ENCODE assay signal across 13 cellular contexts in genomic region chr3:184322731-184323487, GRCh38. TPM values are rescaled to one million over a fixed set of nuclear protein-coding genes. Genes with fewer than 3 reads are reported as not detected.
DNase-seq lines count a peak whose midpoint lies in the region; ATAC-seq and TF ChIP-seq lines count a peak whose summit lies in the region.
"Had no signal": no experiment of that assay in that cellular context is flagged by ENCODE, and none has a peak within 500 bp of the region (broad histone marks: within the 10 kb centered on the region; RNA-seq: fewer than 3 reads in every experiment).

No MANE protein-coding gene starts in this region.

- 83 to 88% methylated on average over 20 of the region's 20 CpGs for WGBS in heart right ventricle, 2 donors
- 83 to 86% methylated on average over 20 of the region's 20 CpGs for WGBS in aorta, 2 donors

- H3K36me3 Mint-ChIP-seq in activated CD4-positive, alpha-beta memory T cell treated with anti-CD3 and anti-CD28 coated beads for 36 hours, result peaks cover 80% of the 10 kb centered on the region

- TF ChIP-seq CTCF in heart right ventricle (IDR thresholded peaks at IDR 0.05), result no peak

- H3K4me1 Mint-ChIP-seq in activated CD4-positive, alpha-beta memory T cell treated with anti-CD3 and anti-CD28 coated beads for 36 hours (ENCODE audit: low read depth), result peaks cover 37% of the 10 kb centered on the region

- no peak overlapping the region for H3K4me3 Mint-ChIP-seq in activated CD4-positive, alpha-beta memory T cell treated with anti-CD3 and anti-CD28 coated beads for 36 hours

- H3K4me1 ChIP-seq in heart right ventricle (peaks cover 7 to 57% (median 42%) of the 10 kb centered on the region in 9 donors), aorta (ENCODE audit: control insufficient read depth in 1 of 2, insufficient read depth in 2 of 2, low read length in 2 of 2) (no peaks in the 10 kb centered on the region)

- H3K27me3 Mint-ChIP-seq in activated CD4-positive, alpha-beta memory T cell treated with anti-CD3 and anti-CD28 coated beads for 36 hours, result no peaks in the 10 kb centered on the region

- H3K27me3 ChIP-seq in heart right ventricle (no peaks in the 10 kb centered on the region), aorta (ENCODE audit: control insufficient read depth in 1 of 2, insufficient read depth in 2 of 2, low read length in 1 of 2) (no peaks in the 10 kb centered on the region)

- intact Hi-C loops in heart right ventricle (cut with DNase I), result no loop called here
- intact Hi-C loops in Right ventricle myocardium inferior (cut with DNase I), result no loop called here
- intact Hi-C loops in left ventricle myocardium superior (cut with micrococcal nuclease), result no loop called here
- intact Hi-C loops in aorta (cut with DNase I), result no loop called here
- intact Hi-C loops in activated CD4-positive, alpha-beta memory T cell treated with anti-CD3 and anti-CD28 coated beads for 36 hours (cut with micrococcal nuclease), result no loop called here

- H3K9me3 ChIP-seq in heart right ventricle, result no peaks in the 10 kb centered on the region
- no peaks in the 10 kb centered on the region for H3K9me3 ChIP-seq in aorta (ENCODE audit: control insufficient read depth, low read length)

- H3K27ac ChIP-seq in heart right ventricle (peak overlapping the region in 6 of 10 donors; percentile 2 to 92 (median 56)), aorta (ENCODE audit: low read depth in 1 of 2, low read length in 2 of 2) (no peak overlapping the region)
- H3K27ac ChIP-seq: KMS-11 had no signal

- H3K27ac Mint-ChIP-seq in activated CD4-positive, alpha-beta memory T cell treated with anti-CD3 and anti-CD28 coated beads for 36 hours, result no peak overlapping the region

- CTCF ChIA-PET in activated CD4-positive, alpha-beta memory T cell treated with anti-CD3 and anti-CD28 coated beads for 36 hours (lab: Charles Lee), result no interaction called here

- H3K9me3 Mint-ChIP-seq in activated CD4-positive, alpha-beta memory T cell treated with anti-CD3 and anti-CD28 coated beads for 36 hours, result no peaks in the 10 kb centered on the region

- POLR2A ChIA-PET in activated CD4-positive, alpha-beta memory T cell treated with anti-CD3 and anti-CD28 coated beads for 36 hours (lab: Charles Lee), result no interaction called here

- H3K36me3 ChIP-seq in heart right ventricle (peaks cover 25 to 90% (median 85%) of the 10 kb centered on the region in 9 donors), aorta (ENCODE audit: control insufficient read depth in 1 of 2, insufficient read depth in 2 of 2, low read length in 1 of 2) (peaks cover 5 to 39% of the 10 kb centered on the region in 2 donors)

- H3K4me3 ChIP-seq in heart right ventricle (no peak overlapping the region), aorta (ENCODE audit: low read length in 2 of 2) (no peak overlapping the region)

- DNase-seq in heart right ventricle (no peak), Right ventricle myocardium inferior (ENCODE audit: missing footprints) (no peak), left ventricle myocardium superior (peak; percentile 33), aorta (peak in 1 of 2 donors; percentile 66)
- DNase-seq in activated CD4-positive, alpha-beta memory T cell treated with anti-CD3 and anti-CD28 coated beads for 36 hours, result no peak
- DNase-seq: activated naive CD4-positive, alpha-beta T cell treated with Interleukin-2 at 50 U/mL for 16 hours; effector memory CD4-positive, alpha-beta T cell; EL; NCI-H2171 treated with DMSO at 0.1 percent for 48 hours; stimulated activated CD4-positive, alpha-beta T cell treated with anti-CD3 and anti-CD28 coated beads, Interleukin-15, amount 100 ng/mL, for 24 hours; stimulated activated naive CD4-positive, alpha-beta T cell had no signal

- peak in 1 of 8 donors; percentile 43 for ATAC-seq in heart right ventricle
- ATAC-seq in Right ventricle myocardium inferior, result no peak
- ATAC-seq in left ventricle myocardium superior, result no peak
- peak; percentile 63 for ATAC-seq in aorta (ENCODE audit: low FRiP score)
- ATAC-seq in GM18511 (IDR thresholded peaks at IDR 0.05; ENCODE audit: unreplicated experiment), result no peak

RNA-seq across cellular contexts. Expression of gene EIF4G1, which starts 8.5 kb away (rescaled TPM):
- total RNA-seq in heart right ventricle (100 to 1,000 TPM; 203 to 316 (median 209) TPM), Right ventricle myocardium inferior (274 TPM), left ventricle myocardium superior (250 TPM), aorta (100 to 1,000 TPM; 234 to 285 TPM)
- polyA plus RNA-seq in heart right ventricle (100 to 1,000 TPM; 142 to 277 TPM), aorta (100 to 1,000 TPM in 1 of 2 donors, 10 to 100 TPM in 1; 72.8 to 140 TPM)
- total RNA-seq in activated CD4-positive, alpha-beta memory T cell treated with anti-CD3 and anti-CD28 coated beads for 36 hours, result 100 to 1,000 TPM; 410 to 432 TPM

RNA-seq across cellular contexts. Expression of gene FAM131A, which starts 14.5 kb away (rescaled TPM):
- total RNA-seq in heart right ventricle (10 to 100 TPM; 23.0 to 36.5 (median 26.7) TPM), Right ventricle myocardium inferior (33.4 TPM), left ventricle myocardium superior (41.0 TPM), aorta (10 to 100 TPM; 28.2 to 40.6 TPM)
- polyA plus RNA-seq in heart right ventricle (10 to 100 TPM; 21.6 to 32.5 TPM), aorta (10 to 100 TPM; 10.6 to 27.1 TPM)
- total RNA-seq in activated CD4-positive, alpha-beta memory T cell treated with anti-CD3 and anti-CD28 coated beads for 36 hours, result 1 to 10 TPM; 7.0 to 8.9 TPM

RNA-seq across cellular contexts. Expression of gene PSMD2, which starts 23.9 kb away (rescaled TPM):
- total RNA-seq in heart right ventricle (100 to 1,000 TPM; 210 to 254 (median 231) TPM), Right ventricle myocardium inferior (228 TPM), left ventricle myocardium superior (242 TPM), aorta (100 to 1,000 TPM; 139 to 143 TPM)
- polyA plus RNA-seq in heart right ventricle (100 to 1,000 TPM in 1 of 2 donors, 10 to 100 TPM in 1; 49.0 to 288 TPM), aorta (100 to 1,000 TPM; 116 to 139 TPM)
- total RNA-seq in activated CD4-positive, alpha-beta memory T cell treated with anti-CD3 and anti-CD28 coated beads for 36 hours, result 100 to 1,000 TPM; 246 to 257 TPM

RNA-seq across cellular contexts. Expression of gene CLCN2, which starts 38.5 kb away (rescaled TPM):
- 1 to 10 TPM; 1.3 to 3.0 (median 2.4) TPM for total RNA-seq in heart right ventricle
- 1 to 10 TPM; 1.6 to 8.4 TPM for polyA plus RNA-seq in heart right ventricle
- total RNA-seq in Right ventricle myocardium inferior, result 2.9 TPM
- total RNA-seq in left ventricle myocardium superior, result 3.6 TPM
- total RNA-seq in aorta, result 1 to 10 TPM; 4.1 to 6.5 TPM
- 10 to 100 TPM in 1 of 2 donors, 1 to 10 TPM in 1; 4.3 to 14.5 TPM for polyA plus RNA-seq in aorta
- 1 to 10 TPM; 3.2 to 3.7 TPM for total RNA-seq in activated CD4-positive, alpha-beta memory T cell treated with anti-CD3 and anti-CD28 coated beads for 36 hours

RNA-seq across cellular contexts. Expression of gene POLR2H, which starts 38.6 kb away (rescaled TPM):
- total RNA-seq in heart right ventricle (10 to 100 TPM; 17.4 to 31.0 (median 22.9) TPM), Right ventricle myocardium inferior (27.1 TPM), left ventricle myocardium superior (26.0 TPM), aorta (10 to 100 TPM; 43.9 to 59.3 TPM)
- polyA plus RNA-seq in heart right ventricle (10 to 100 TPM; 55.1 to 63.7 TPM), aorta (100 to 1,000 TPM in 1 of 2 donors, 10 to 100 TPM in 1; 55.3 to 151 TPM)
- 100 to 1,000 TPM in 1 of 2 experiments, 10 to 100 TPM in 1; 100.0 to 103 TPM for total RNA-seq in activated CD4-positive, alpha-beta memory T cell treated with anti-CD3 and anti-CD28 coated beads for 36 hours

Comparison
In these comparisons a context has a peak if more than half of its experiments do, and no peak if none do; other contexts are left out.
1. H3K27ac ChIP-seq: peak in heart right ventricle (6 of 10); none in aorta (0 of 2).